In the genomic region with DNA sequence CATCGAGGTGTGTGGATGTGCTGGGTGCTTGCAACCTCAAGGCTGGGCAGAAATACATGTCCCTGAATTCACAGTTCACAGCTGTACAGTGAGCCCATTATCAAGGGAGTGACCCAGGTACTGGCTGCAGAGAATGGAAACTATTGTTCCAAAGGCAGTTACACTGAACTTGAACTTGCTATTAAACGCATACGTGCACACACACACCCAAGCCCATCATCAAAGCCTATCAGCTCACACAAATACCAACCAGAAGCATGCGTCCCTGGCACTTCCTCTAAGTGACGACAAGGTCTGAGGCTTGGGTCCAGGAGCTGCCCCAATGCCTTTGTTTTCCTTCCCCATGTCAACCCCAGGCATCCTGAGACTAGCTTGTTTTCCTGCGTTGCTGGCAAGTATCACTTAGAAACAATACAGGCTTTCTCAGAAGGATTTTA, we compare ENCODE assay signal across 9 cellular contexts.
DNase-seq lines count a peak whose midpoint lies in the region; ATAC-seq and TF ChIP-seq lines count a peak whose summit lies in the region.
"Had no signal": no experiment of that assay in that cellular context is flagged by ENCODE, and none has a peak within 500 bp of the region (broad histone marks: within the 10 kb centered on the region; RNA-seq: fewer than 3 reads in every experiment).

No MANE protein-coding gene starts in this region.

- H3K9me3 ChIP-seq in CD8-positive, alpha-beta T cell (ENCODE audit: low read length): no peaks in the 10 kb centered on the region
- peaks cover 3% of the 10 kb centered on the region; the same call in 1 of the 2 replicates for H3K9me3 ChIP-seq in OCI-LY1 (ENCODE audit: low read length)

- H3K4me2 ChIP-seq in OCI-LY1 (ENCODE audit: low read length): peak overlapping the region; percentile 46

- DNase-seq in CD8-positive, alpha-beta T cell: no peak
- DNase-seq in epithelial cell of prostate (ENCODE audit: low read depth, low spot score) (peak; percentile 72), NCI-H2081 (lab: John Stamatoyannopoulos, UW) (no peak)
- no peak for DNase-seq in natural killer cell treated with Interleukin-12 subunit alpha and Interleukin-12 subunit beta and Interleukin-15 and Interleukin-18, amount 100 ng/mL, for 72 hours (ENCODE audit: low spot score)
- DNase-seq: NCI-H2171 had no signal

- no peak overlapping the region for H3K27ac ChIP-seq in CD8-positive, alpha-beta T cell (ENCODE audit: low read depth, low read length)
- peak overlapping the region; percentile 89 for H3K27ac ChIP-seq in OCI-LY1 (ENCODE audit: low read depth, low read length, poor library complexity, severe bottlenecking)
- peak overlapping the region; percentile 82 for H3K27ac ChIP-seq in epithelial cell of prostate

- H3K4me1 ChIP-seq in CD8-positive, alpha-beta T cell (ENCODE audit: insufficient read depth, low read length): peaks cover 47% of the 10 kb centered on the region
- peaks cover 67% of the 10 kb centered on the region for H3K4me1 ChIP-seq in OCI-LY1 (ENCODE audit: insufficient read depth, low read length, severe bottlenecking)

- intact Hi-C loops in CD8-positive, alpha-beta T cell (cut with DNase I, micrococcal nuclease): loop anchor here (10.0 kb wide), 1 partner anchor 121 kb away; no protein-coding TSS in a partner anchor

- CTCF ChIA-PET in CD8-positive, alpha-beta T cell (lab: Charles Lee): interaction anchor here (0.8 to 1.3 kb wide), 2 partner anchors 10 to 24 kb away, joined by 3 read pairs; no protein-coding TSS in a partner anchor

- no peak for ATAC-seq in CD8-positive, alpha-beta T cell
- no peak for ATAC-seq in natural killer cell treated with Interleukin-12 subunit alpha and Interleukin-12 subunit beta and Interleukin-15 and Interleukin-18, amount 100 ng/mL, for 72 hours
- ATAC-seq in GM18907 (IDR thresholded peaks at IDR 0.05; ENCODE audit: unreplicated experiment) (no peak), HG03342 (IDR thresholded peaks at IDR 0.05; ENCODE audit: unreplicated experiment) (no peak), HG02678 (IDR thresholded peaks at IDR 0.05; ENCODE audit: unreplicated experiment) (no peak)

- no peak overlapping the region for H3K4me3 Mint-ChIP-seq in CD8-positive, alpha-beta T cell
- H3K4me3 Mint-ChIP-seq in natural killer cell treated with Interleukin-12 subunit alpha and Interleukin-12 subunit beta and Interleukin-15 and Interleukin-18, amount 100 ng/mL, for 72 hours: no peak overlapping the region

- peaks cover 8% of the 10 kb centered on the region; the same call in 1 of the 2 replicates for H3F3A ChIP-seq in OCI-LY1 (ENCODE audit: insufficient read depth, low read length)

- H3K4me1 Mint-ChIP-seq in CD8-positive, alpha-beta T cell (ENCODE audit: low read depth): peaks cover 58% of the 10 kb centered on the region
- peaks cover 37 to 46% of the 10 kb centered on the region in 2 donors for H3K4me1 Mint-ChIP-seq in natural killer cell treated with Interleukin-12 subunit alpha and Interleukin-12 subunit beta and Interleukin-15 and Interleukin-18, amount 100 ng/mL, for 72 hours (ENCODE audit: low read depth in 2 of 2)

- H4K20me1 ChIP-seq in OCI-LY1 (ENCODE audit: insufficient read depth, low read length): no peaks in the 10 kb centered on the region

- H3K36me3 ChIP-seq in CD8-positive, alpha-beta T cell (ENCODE audit: insufficient read depth, low read length): peaks cover 25% of the 10 kb centered on the region
- peaks cover 23% of the 10 kb centered on the region for H3K36me3 ChIP-seq in OCI-LY1 (ENCODE audit: insufficient read depth, low read length)

- H3K27me3 ChIP-seq in CD8-positive, alpha-beta T cell (ENCODE audit: insufficient read depth, low read length): no peaks in the 10 kb centered on the region
- H3K27me3 ChIP-seq in OCI-LY1 (ENCODE audit: insufficient read depth, low read length): no peaks in the 10 kb centered on the region

- H3K27me3 Mint-ChIP-seq in CD8-positive, alpha-beta T cell (ENCODE audit: low read depth): no peaks in the 10 kb centered on the region
- no peaks in the 10 kb centered on the region for H3K27me3 Mint-ChIP-seq in natural killer cell treated with Interleukin-12 subunit alpha and Interleukin-12 subunit beta and Interleukin-15 and Interleukin-18, amount 100 ng/mL, for 72 hours

- H2AFZ ChIP-seq in OCI-LY1 (ENCODE audit: low read length): no peak overlapping the region

- no peak overlapping the region for H3K4me3 ChIP-seq in CD8-positive, alpha-beta T cell (ENCODE audit: low read depth, low read length)
- H3K4me3 ChIP-seq in OCI-LY1 (ENCODE audit: low read depth, low read length, poor library complexity, severe bottlenecking): peak overlapping the region; percentile 1

- no peaks in the 10 kb centered on the region for H3K9me2 ChIP-seq in OCI-LY1 (ENCODE audit: low read depth, low read length)

- peak overlapping the region; percentile 76 for H3K27ac Mint-ChIP-seq in CD8-positive, alpha-beta T cell
- peak overlapping the region; percentile 10 to 29 for H3K27ac Mint-ChIP-seq in natural killer cell treated with Interleukin-12 subunit alpha and Interleukin-12 subunit beta and Interleukin-15 and Interleukin-18, amount 100 ng/mL, for 72 hours

- peaks cover 55% of the 10 kb centered on the region for H3K36me3 Mint-ChIP-seq in CD8-positive, alpha-beta T cell
- peaks cover 14% of the 10 kb centered on the region for H3K36me3 Mint-ChIP-seq in natural killer cell treated with Interleukin-12 subunit alpha and Interleukin-12 subunit beta and Interleukin-15 and Interleukin-18, amount 100 ng/mL, for 72 hours

- no peaks in the 10 kb centered on the region for H3K79me2 ChIP-seq in OCI-LY1 (ENCODE audit: insufficient read depth, low read length)

- TF ChIP-seq CTCF in CD8-positive, alpha-beta T cell (IDR thresholded peaks at IDR 0.05): no peak
- TF ChIP-seq CTCF in OCI-LY1 (IDR thresholded peaks at IDR 0.05; ENCODE audit: low read length): no peak

- no peaks in the 10 kb centered on the region for H3K9me3 Mint-ChIP-seq in CD8-positive, alpha-beta T cell
- no peaks in the 10 kb centered on the region for H3K9me3 Mint-ChIP-seq in natural killer cell treated with Interleukin-12 subunit alpha and Interleukin-12 subunit beta and Interleukin-15 and Interleukin-18, amount 100 ng/mL, for 72 hours

- peak overlapping the region; percentile 48 for H3K9ac ChIP-seq in OCI-LY1 (ENCODE audit: low read length)

- POLR2A ChIA-PET in CD8-positive, alpha-beta T cell (lab: Charles Lee): interaction anchor here (0.7 kb wide), 1 partner anchor 24 kb away, joined by 3 read pairs; no protein-coding TSS in a partner anchor
